Comparison of ENCODE assay signal across 19 cellular contexts in the genomic region with DNA sequence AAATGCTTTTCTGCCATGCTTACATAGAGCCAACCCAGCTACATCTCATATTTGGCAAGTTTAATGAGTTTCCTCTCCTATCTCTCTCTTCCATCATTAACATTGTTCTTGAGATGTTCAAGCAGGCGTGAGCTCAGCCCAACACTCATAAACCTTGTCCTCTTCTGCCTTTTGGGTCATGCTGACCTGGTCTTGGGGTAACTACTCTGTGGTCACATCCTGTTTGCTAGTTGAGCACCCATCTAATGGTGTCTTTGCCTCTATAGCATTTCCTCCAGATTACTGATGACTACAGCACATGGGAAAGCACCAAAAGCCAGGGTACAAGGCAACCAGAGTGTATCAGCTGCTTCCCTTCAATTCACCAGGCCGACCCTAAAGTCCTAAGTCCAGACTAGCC.
"Had no signal": no experiment of that assay in that cellular context is flagged by ENCODE, and none has a peak within 500 bp of the region (broad histone marks: within the 10 kb centered on the region; RNA-seq: fewer than 3 reads in every experiment).

No MANE protein-coding gene starts in this region.

- H3K27ac Mint-ChIP-seq: memory B cell, nephron progenitor cell, type B pancreatic cell had no signal

- H3K9me3 ChIP-seq: pancreas, right lobe of liver, suprapubic skin had no signal

- H3K27ac ChIP-seq: coronary artery, pancreas, right lobe of liver, suprapubic skin had no signal

- H3K4me3 ChIP-seq: coronary artery, lung, pancreas, right lobe of liver, suprapubic skin had no signal

- H3K9me3 Mint-ChIP-seq: memory B cell, nephron progenitor cell had no signal

- ATAC-seq: left lobe of liver; pancreas; right lobe of liver; stimulated activated naive CD8-positive, alpha-beta T cell treated with anti-CD3 and anti-CD28 coated beads, Interleukin-15, amount 100 ng/mL, for 72 hours had no signal

- H3K27me3 Mint-ChIP-seq: stimulated activated naive CD8-positive, alpha-beta T cell treated with anti-CD3 and anti-CD28 coated beads, Interleukin-15, amount 100 ng/mL, for 72 hours had no signal

- H3K36me3 ChIP-seq: pancreas, right lobe of liver, suprapubic skin had no signal

- H3K4me3 Mint-ChIP-seq: memory B cell; nephron progenitor cell; stimulated activated naive CD8-positive, alpha-beta T cell treated with anti-CD3 and anti-CD28 coated beads, Interleukin-15, amount 100 ng/mL, for 72 hours; type B pancreatic cell had no signal

- H3K4me1 Mint-ChIP-seq: memory B cell had no signal

- H3K36me3 Mint-ChIP-seq: memory B cell, type B pancreatic cell had no signal

- DNase-seq: dermis blood vessel endothelial cell; effector memory CD4-positive, alpha-beta T cell; hypothalamus; nephron progenitor cell; nucleus accumbens; pancreas; retina; right lobe of liver; small intestine; stimulated activated CD4-positive, alpha-beta T cell treated with anti-CD3 and anti-CD28 coated beads, Interleukin-15, amount 100 ng/mL, for 24 hours; stimulated activated CD4-positive, alpha-beta T cell treated with anti-CD3 and anti-CD28 coated beads, Interleukin-2, amount 100 ng/mL, for 48 hours; stimulated activated naive CD4-positive, alpha-beta T cell; stimulated activated naive CD8-positive, alpha-beta T cell treated with anti-CD3 and anti-CD28 coated beads, Interleukin-15, amount 100 ng/mL, for 72 hours had no signal

- H3K4me1 ChIP-seq: pancreas, right lobe of liver, suprapubic skin had no signal

- H3K27me3 ChIP-seq: pancreas, right lobe of liver had no signal
